11 cellular contexts compared by ENCODE assay signal in the genomic region with DNA sequence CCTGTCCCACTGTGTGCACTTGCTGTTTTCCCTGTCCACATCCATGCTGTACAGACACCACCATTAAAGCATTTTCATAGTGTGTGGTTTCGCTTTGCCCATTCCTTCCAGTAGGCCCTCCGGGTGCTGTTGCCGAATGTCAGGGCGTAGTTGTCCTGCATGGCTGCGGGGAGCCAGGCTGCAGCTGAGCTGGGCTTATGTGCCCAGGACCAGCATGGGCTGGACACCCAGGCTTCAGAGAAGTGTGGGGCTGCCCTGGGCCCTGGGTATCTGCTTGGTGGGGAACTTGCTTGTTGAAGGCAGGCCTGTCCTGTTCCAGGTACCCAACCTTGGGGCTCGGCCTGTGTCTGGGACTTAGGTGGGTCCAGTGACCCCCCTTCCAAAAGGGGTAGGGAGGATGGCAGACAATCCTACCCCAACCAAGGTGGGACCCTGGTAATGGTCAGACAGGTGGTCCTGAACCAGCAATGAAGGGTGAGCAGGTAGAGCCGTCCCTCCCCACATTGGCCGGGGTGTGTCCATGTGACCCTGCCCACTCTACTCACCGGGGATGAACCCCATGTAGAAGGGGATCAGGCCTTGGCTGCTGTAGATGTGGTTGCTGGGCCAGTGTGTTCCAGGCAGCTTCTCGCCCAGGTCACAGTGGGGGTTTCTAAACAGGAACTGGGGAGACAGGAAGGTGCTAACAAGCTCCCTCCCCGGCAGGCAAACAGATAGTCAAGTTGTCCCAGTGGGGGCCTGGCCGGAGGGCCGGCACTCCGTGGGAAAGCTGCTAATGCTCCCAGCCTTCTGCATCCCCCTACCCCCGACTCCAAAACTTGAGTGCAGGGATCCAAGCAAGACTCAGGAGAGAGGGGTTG. TPM values are rescaled to one million over a fixed set of nuclear protein-coding genes. Genes with fewer than 3 reads are reported as not detected.
DNase-seq lines count a peak whose midpoint lies in the region; ATAC-seq and TF ChIP-seq lines count a peak whose summit lies in the region.
"Had no signal": no experiment of that assay in that cellular context is flagged by ENCODE, and none has a peak within 500 bp of the region (broad histone marks: within the 10 kb centered on the region; RNA-seq: fewer than 3 reads in every experiment).

No MANE protein-coding gene starts in this region.

- H3K36me3 ChIP-seq in IMR-90 (ENCODE audit: control insufficient read depth, insufficient read depth, low read length) = peaks cover 19% of the 10 kb centered on the region
- peaks cover 19 to 29% of the 10 kb centered on the region in 2 donors for H3K36me3 ChIP-seq in neuronal stem cell (replicated peaks in 1 of 2; ENCODE audit: control insufficient read depth in 2 of 2, insufficient read depth in 2 of 2, low read length in 2 of 2)

- DNase-seq in NCI-H82 (lab: John Stamatoyannopoulos, UW) = peak; percentile 63
- DNase-seq in NCI-H82 treated with DMSO at 0.1 percent for 48 hours (lab: John Stamatoyannopoulos, UW; ENCODE audit: unreplicated experiment) = no peak
- no peak for DNase-seq in IMR-90
- DNase-seq in neuronal stem cell (ENCODE audit: low spot score) = no peak
- no peak for DNase-seq in effector CD8-positive, alpha-beta T cell (lab: John Stamatoyannopoulos, UW)
- no peak for DNase-seq in NCI-H226
- DNase-seq in NOMO-1 treated with DMSO at 0.1 percent for 48 hours (lab: John Stamatoyannopoulos, UW; ENCODE audit: unreplicated experiment) = no peak
- DNase-seq: stomach had no signal

- peak overlapping the region; percentile 32 for H2AFZ ChIP-seq in IMR-90 (replicated peaks; ENCODE audit: low read length, poor library complexity)
- H2AFZ ChIP-seq in neuronal stem cell (ENCODE audit: low read length) = no peak overlapping the region
- H2AFZ ChIP-seq: parathyroid adenoma had no signal

- H4K8ac ChIP-seq in IMR-90 (ENCODE audit: low read depth in 2 of 2, low read length in 2 of 2) (no peak overlapping the region; a peak in 1 of 4 replicates), neuronal stem cell (ENCODE audit: low read depth, low read length) (no peak overlapping the region)

- H3K27me3 ChIP-seq in IMR-90 (ENCODE audit: control insufficient read depth, insufficient read depth, low read length) (no peaks in the 10 kb centered on the region), neuronal stem cell (ENCODE audit: control insufficient read depth in 3 of 3, insufficient read depth in 3 of 3, low read depth in 1 of 3, low read length in 3 of 3) (peaks cover 0 to 2% (median 0%) of the 10 kb centered on the region in 3 experiments)
- H3K27me3 ChIP-seq: stomach had no signal

- peak overlapping the region; percentile 4 for H3K4me3 Mint-ChIP-seq in activated T-helper 17 cell treated with anti-CD3 and anti-CD28 coated beads, Interleukin-2, amount 50 U/mL, for 72 hours

- H3K27ac Mint-ChIP-seq in activated T-helper 17 cell treated with anti-CD3 and anti-CD28 coated beads, Interleukin-2, amount 50 U/mL, for 72 hours = no peak overlapping the region

- no peak overlapping the region for H3K27ac ChIP-seq in IMR-90 (ENCODE audit: insufficient read depth, low read length)
- no peak overlapping the region for H3K27ac ChIP-seq in neuronal stem cell (replicated peaks; ENCODE audit: low read length)
- H3K27ac ChIP-seq: parathyroid adenoma, stomach had no signal

- peaks cover 8% of the 10 kb centered on the region; the same call in 1 of the 2 replicates for H3K4me1 ChIP-seq in IMR-90 (ENCODE audit: control insufficient read depth, insufficient read depth, low read length)
- H3K4me1 ChIP-seq in neuronal stem cell (ENCODE audit: control insufficient read depth in 2 of 2, insufficient read depth in 1 of 2, low read depth in 1 of 2, low read length in 2 of 2) = peaks cover 16 to 22% of the 10 kb centered on the region in 2 donors

- H3K9me1 ChIP-seq in IMR-90 (ENCODE audit: insufficient read depth, low read length) = peaks cover 4% of the 10 kb centered on the region

- H2BK20ac ChIP-seq in IMR-90 (ENCODE audit: low read depth, low read length) = no peak overlapping the region

- POLR2A ChIA-PET in IMR-90 (lab: Charles Lee; ENCODE audit: unreplicated experiment) = interaction anchor here (1.9 kb wide), 1 partner anchor 11 kb away, joined by 9 read pairs; a partner anchor contains a TSS

- H3K4me1 Mint-ChIP-seq in activated T-helper 17 cell treated with anti-CD3 and anti-CD28 coated beads, Interleukin-2, amount 50 U/mL, for 72 hours = peaks cover 5% of the 10 kb centered on the region

- TF ChIP-seq POLR2A in IMR-90 (IDR thresholded peaks at IDR 0.05; ENCODE audit: low read depth, low read length) = no peak

- H3K4me3 ChIP-seq in IMR-90 (ENCODE audit: insufficient read depth, low read depth, low read length) (no peak overlapping the region), neuronal stem cell (ENCODE audit: low read length in 2 of 2) (peak overlapping the region in 1 of 2 donors; percentile 25)

- no peak overlapping the region for H2BK120ac ChIP-seq in IMR-90 (ENCODE audit: low read depth, low read length)
- no peak overlapping the region for H2BK120ac ChIP-seq in neuronal stem cell (ENCODE audit: low read depth, low read length)

- BruUV-seq in IMR-90 (replicated peaks; lab: Mats Ljungman, UMichigan) = no TSS peak

- H2BK5ac ChIP-seq in IMR-90 (ENCODE audit: low read depth, low read length, poor library complexity, severe bottlenecking) = no peak overlapping the region
- H2BK5ac ChIP-seq in neuronal stem cell (ENCODE audit: low read length) = no peak overlapping the region

- CTCF ChIA-PET in IMR-90 (lab: Yijun Ruan, JAX) = no interaction called here

- H3K4me2 ChIP-seq in IMR-90 (ENCODE audit: low read depth, low read length) (no peak overlapping the region), neuronal stem cell (ENCODE audit: insufficient read depth, low read length, poor library complexity, severe bottlenecking) (peak overlapping the region; percentile 18)

- 52% methylated on average over 6 of the region's 15 CpGs; no CpG with 5 or more reads in 1 of the 2 experiments for WGBS in IMR-90 (ENCODE audit: extremely low coverage in 2 of 2, insufficient read length in 1 of 2), 2 experiments
- no CpG with 5 or more reads among the region's 15 CpGs for WGBS in neuronal stem cell (ENCODE audit: extremely low coverage in 2 of 2, insufficient read length in 2 of 2, insufficient replicate concordance in 1 of 2), 2 donors

- 0 out of 2 replicates have a peak overlapping the region, but pooled peaks have one; percentile 3 for H2AK5ac ChIP-seq in IMR-90 (ENCODE audit: low read depth, low read length)
- H2AK5ac ChIP-seq in neuronal stem cell (ENCODE audit: low read depth, low read length) = peak overlapping the region; percentile 15

- peak overlapping the region; percentile 81 for H2AK9ac ChIP-seq in IMR-90 (replicated peaks; ENCODE audit: low read depth, low read length, poor library complexity)

- no peak overlapping the region for H4K5ac ChIP-seq in IMR-90 (ENCODE audit: low read depth, low read length)

- H3K18ac ChIP-seq in IMR-90 (ENCODE audit: low read depth, low read length) = no peak overlapping the region
- no peak overlapping the region for H3K18ac ChIP-seq in neuronal stem cell (ENCODE audit: low read length)

- H4K91ac ChIP-seq in IMR-90 (ENCODE audit: insufficient read depth, low read depth, low read length) = no peak overlapping the region
- H4K91ac ChIP-seq in neuronal stem cell (ENCODE audit: low read depth, low read length, poor library complexity) = no peak overlapping the region

- no peaks in the 10 kb centered on the region for H3K9me3 Mint-ChIP-seq in activated T-helper 17 cell treated with anti-CD3 and anti-CD28 coated beads, Interleukin-2, amount 50 U/mL, for 72 hours

- no peak overlapping the region for H2BK12ac ChIP-seq in neuronal stem cell (ENCODE audit: low read length)

- H2BK15ac ChIP-seq in IMR-90 (ENCODE audit: low read depth, low read length) = no peak overlapping the region
- H2BK15ac ChIP-seq in neuronal stem cell (ENCODE audit: low read length) = peak overlapping the region; percentile 49

- no peak for TF ChIP-seq RAD21 in IMR-90 (IDR thresholded peaks at IDR 0.05; ENCODE audit: low read length)

- dilution Hi-C loops in IMR-90 (cut with HindIII; ENCODE audit: low sequenced_read_pairs, unreplicated experiment) = no loop called here

- H3K9me3 ChIP-seq in IMR-90 (ENCODE audit: control insufficient read depth, insufficient read depth, low read length) = no peaks in the 10 kb centered on the region
- H3K9me3 ChIP-seq in neuronal stem cell (replicated peaks in 1 of 2; ENCODE audit: control insufficient read depth in 2 of 2, insufficient read depth in 1 of 2, low read depth in 1 of 2, low read length in 2 of 2) = no peaks in the 10 kb centered on the region
- H3K9me3 ChIP-seq: stomach had no signal

- H3K36me3 Mint-ChIP-seq in activated T-helper 17 cell treated with anti-CD3 and anti-CD28 coated beads, Interleukin-2, amount 50 U/mL, for 72 hours (ENCODE audit: low read depth) = peaks cover 34% of the 10 kb centered on the region

- H3K4ac ChIP-seq in IMR-90 (ENCODE audit: low read depth, low read length) (no peak overlapping the region; the same call in 1 of the 2 replicates), neuronal stem cell (ENCODE audit: low read length) (no peak overlapping the region)

- no peak for ATAC-seq in IMR-90 (ENCODE audit: low read depth)
- ATAC-seq in activated T-helper 17 cell treated with anti-CD3 and anti-CD28 coated beads, Interleukin-2, amount 50 U/mL, for 72 hours (replicated peaks) = no peak

- no peaks in the 10 kb centered on the region for H3K27me3 Mint-ChIP-seq in activated T-helper 17 cell treated with anti-CD3 and anti-CD28 coated beads, Interleukin-2, amount 50 U/mL, for 72 hours

- in situ Hi-C loops in IMR-90 (cut with MboI; ENCODE audit: low sequenced_read_pairs) = no loop called here

- peaks cover 3 to 31% of the 10 kb centered on the region in 2 experiments; a peak in 3 of 4 replicates for H3K79me1 ChIP-seq in IMR-90 (ENCODE audit: low read depth in 1 of 2, low read length in 2 of 2)
- H3K79me1 ChIP-seq in neuronal stem cell (ENCODE audit: low read depth, low read length) = peaks cover 20% of the 10 kb centered on the region

- H3K23ac ChIP-seq in IMR-90 (ENCODE audit: low read depth, low read length) (peak overlapping the region; percentile 64; the same call in 1 of the 2 replicates), neuronal stem cell (ENCODE audit: low read depth, low read length, poor library complexity) (peak overlapping the region; percentile 95)

- H3K9ac ChIP-seq in IMR-90 (ENCODE audit: low read depth, low read length) (no peak overlapping the region), neuronal stem cell (ENCODE audit: low read depth, low read length, poor library complexity) (peak overlapping the region; percentile 70)
- H3K9ac ChIP-seq: parathyroid adenoma had no signal

- no peak overlapping the region for H3K56ac ChIP-seq in IMR-90 (ENCODE audit: extremely low read depth, insufficient read depth, low read length)

- H3K14ac ChIP-seq in IMR-90 (replicated peaks; ENCODE audit: low read depth, low read length) = no peak overlapping the region
- H3K14ac ChIP-seq in neuronal stem cell (ENCODE audit: low read length) = no peak overlapping the region

- no peak for TF ChIP-seq CTCF in IMR-90 (conservative IDR thresholded peaks at IDR 0.05; ENCODE audit: low read depth, low read length)

- H4K20me1 ChIP-seq in IMR-90 (ENCODE audit: insufficient read depth, low read length) = peaks cover 33% of the 10 kb centered on the region

- intact Hi-C loops in IMR-90 (cut with micrococcal nuclease) = no loop called here

RNA-seq across cellular contexts. Expression of a gene that starts 2.8 kb away (rescaled TPM):
- 236 and 237 TPM in 2 replicates for total RNA-seq in IMR-90 (2012; rRNA removed)
- polyA plus RNA-seq in IMR-90 (2012; rRNA removed) = 529 and 613 TPM in 2 replicates
- 396 and 719 TPM in 2 replicates for polyA plus RNA-seq in IMR-90 (2012; cell fraction: cytosol; rRNA removed)
- 295 and 529 TPM in 2 replicates for polyA plus RNA-seq in IMR-90 (2012; cell fraction: nucleus; rRNA removed; ENCODE audit: low replicate concordance)
- 100 to 1,000 TPM; 232 to 372 TPM for total RNA-seq in activated T-helper 17 cell treated with anti-CD3 and anti-CD28 coated beads, Interleukin-2, amount 50 U/mL, for 72 hours
- polyA plus RNA-seq in neuronal stem cell (2013, experiment 1 of 2) = 358 TPM
- polyA plus RNA-seq in neuronal stem cell (2013, experiment 2 of 2) = 354 TPM

RNA-seq across cellular contexts. Expression of a gene that starts 7.2 kb away (rescaled TPM):
- not detected in 2 replicates for total RNA-seq in IMR-90 (2012; rRNA removed)
- not detected in 2 replicates for polyA plus RNA-seq in IMR-90 (2012; rRNA removed)
- not detected in 2 replicates for polyA plus RNA-seq in IMR-90 (2012; cell fraction: cytosol; rRNA removed)
- 0.09 TPM in 1 of 2 replicates, not detected in the other for polyA plus RNA-seq in IMR-90 (2012; cell fraction: nucleus; rRNA removed; ENCODE audit: low replicate concordance)
- not detected for total RNA-seq in activated T-helper 17 cell treated with anti-CD3 and anti-CD28 coated beads, Interleukin-2, amount 50 U/mL, for 72 hours
- polyA plus RNA-seq in neuronal stem cell (2013, experiment 1 of 2) = 0.07 TPM
- polyA plus RNA-seq in neuronal stem cell (2013, experiment 2 of 2) = not detected
- total RNA-seq: glomerular endothelial cell, stomach had no signal
- polyA plus RNA-seq: stomach had no signal

RNA-seq across cellular contexts. Expression of a gene that starts 11.3 kb away (rescaled TPM):
- 36.7 and 36.9 TPM in 2 replicates for total RNA-seq in IMR-90 (2012; rRNA removed)
- 65.1 and 66.0 TPM in 2 replicates for polyA plus RNA-seq in IMR-90 (2012; rRNA removed)
- 38.5 and 59.2 TPM in 2 replicates for polyA plus RNA-seq in IMR-90 (2012; cell fraction: cytosol; rRNA removed)
- 43.4 and 76.9 TPM in 2 replicates for polyA plus RNA-seq in IMR-90 (2012; cell fraction: nucleus; rRNA removed; ENCODE audit: low replicate concordance)
- total RNA-seq in activated T-helper 17 cell treated with anti-CD3 and anti-CD28 coated beads, Interleukin-2, amount 50 U/mL, for 72 hours = 10 to 100 TPM; 43.6 to 78.0 TPM
- 45.7 TPM for polyA plus RNA-seq in neuronal stem cell (2013, experiment 1 of 2)
- 46.2 TPM for polyA plus RNA-seq in neuronal stem cell (2013, experiment 2 of 2)

RNA-seq across cellular contexts. Expression of a gene that starts 13.2 kb away (rescaled TPM):
- not detected in 2 replicates for total RNA-seq in IMR-90 (2012; rRNA removed)
- not detected in 2 replicates for polyA plus RNA-seq in IMR-90 (2012; rRNA removed)
- polyA plus RNA-seq in IMR-90 (2012; cell fraction: cytosol; rRNA removed) = not detected in 2 replicates
- 0.09 TPM in 1 of 2 replicates, not detected in the other for polyA plus RNA-seq in IMR-90 (2012; cell fraction: nucleus; rRNA removed; ENCODE audit: low replicate concordance)
- total RNA-seq in activated T-helper 17 cell treated with anti-CD3 and anti-CD28 coated beads, Interleukin-2, amount 50 U/mL, for 72 hours = not detected
- not detected for polyA plus RNA-seq in neuronal stem cell (2013, experiment 1 of 2)
- polyA plus RNA-seq in neuronal stem cell (2013, experiment 2 of 2) = not detected
- total RNA-seq: glomerular endothelial cell had no signal

RNA-seq across cellular contexts. Expression of a gene that starts 16.6 kb away (rescaled TPM):
- not detected in 2 replicates for total RNA-seq in IMR-90 (2012; rRNA removed)
- not detected in 2 replicates for polyA plus RNA-seq in IMR-90 (2012; rRNA removed)
- polyA plus RNA-seq in IMR-90 (2012; cell fraction: cytosol; rRNA removed) = not detected in 2 replicates
- 0.12 TPM in 1 of 2 replicates, not detected in the other for polyA plus RNA-seq in IMR-90 (2012; cell fraction: nucleus; rRNA removed; ENCODE audit: low replicate concordance)
- total RNA-seq in activated T-helper 17 cell treated with anti-CD3 and anti-CD28 coated beads, Interleukin-2, amount 50 U/mL, for 72 hours = under 1 TPM in 1 of 2 donors, not detected in 1; 0.17 TPM
- not detected for polyA plus RNA-seq in neuronal stem cell (2013, experiment 1 of 2)
- not detected for polyA plus RNA-seq in neuronal stem cell (2013, experiment 2 of 2)
- total RNA-seq: glomerular endothelial cell, stomach had no signal
